ENCODE assay signal across 12 cellular contexts in the genomic region with DNA sequence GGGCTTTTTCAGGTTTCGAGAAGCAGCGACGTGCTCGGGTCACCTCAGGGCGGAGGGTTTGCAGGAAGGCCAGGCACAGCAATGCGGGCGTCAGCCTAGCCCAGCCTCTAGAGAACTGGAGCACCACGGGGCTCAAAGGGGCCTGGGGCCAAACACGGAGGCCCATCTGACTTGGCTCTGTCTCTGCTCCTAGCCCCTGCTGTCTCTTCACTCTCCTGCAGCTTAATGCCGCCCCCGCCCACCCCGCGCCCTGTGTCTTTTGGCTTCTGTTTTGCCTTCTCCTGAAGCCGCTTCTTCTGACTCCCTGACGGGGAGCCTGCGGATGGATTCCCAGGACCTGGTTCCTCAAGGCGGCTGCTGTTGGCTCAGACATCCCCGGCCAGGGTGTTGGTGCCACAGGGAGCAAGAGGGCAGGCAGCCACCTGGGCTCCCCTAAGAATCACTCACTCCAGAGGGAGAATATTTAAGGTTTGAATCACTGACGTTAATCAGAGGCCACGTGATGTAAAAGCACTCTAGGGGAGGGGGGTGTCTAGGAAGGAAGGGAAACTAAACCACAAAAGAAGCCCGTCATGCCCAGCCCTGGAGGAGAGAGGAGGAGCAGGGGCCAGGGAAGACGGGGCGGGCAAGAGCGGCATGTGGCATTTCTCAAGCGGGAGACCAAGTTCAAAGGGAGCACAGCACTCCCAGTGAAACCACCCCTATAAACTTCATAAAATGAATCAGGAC. TPM values are rescaled to one million over a fixed set of nuclear protein-coding genes. Genes with fewer than 3 reads are reported as not detected.
DNase-seq lines count a peak whose midpoint lies in the region; ATAC-seq and TF ChIP-seq lines count a peak whose summit lies in the region.
"Had no signal": no experiment of that assay in that cellular context is flagged by ENCODE, and none has a peak within 500 bp of the region (broad histone marks: within the 10 kb centered on the region; RNA-seq: fewer than 3 reads in every experiment).

No MANE protein-coding gene starts in this region.

- peak overlapping the region; percentile 45 for H3K4me3 Mint-ChIP-seq in activated naive CD8-positive, alpha-beta T cell
- no peak overlapping the region for H3K4me3 Mint-ChIP-seq in activated naive CD8-positive, alpha-beta T cell treated with anti-CD3 and anti-CD28 coated beads for 36 hours
- H3K4me3 Mint-ChIP-seq in chondrocyte (ENCODE audit: unreplicated experiment) = no peak overlapping the region

- no peak overlapping the region for H3K4me3 ChIP-seq in RWPE2 (ENCODE audit: severe bottlenecking)
- peak overlapping the region; percentile 5 to 8 for H3K4me3 ChIP-seq in vagina
- H3K4me3 ChIP-seq: adrenal gland had no signal

- intact Hi-C loops in vagina (cut with DNase I) = no loop called here

- H3K4me1 ChIP-seq in RWPE2 (ENCODE audit: insufficient read depth, poor library complexity, severe bottlenecking) = peaks cover 42% of the 10 kb centered on the region
- H3K4me1 ChIP-seq in foreskin keratinocyte = peaks cover 17% of the 10 kb centered on the region
- H3K4me1 ChIP-seq in vagina = peaks cover 10% of the 10 kb centered on the region
- H3K4me1 ChIP-seq: adrenal gland had no signal

- H3K27ac Mint-ChIP-seq in activated naive CD8-positive, alpha-beta T cell = no peak overlapping the region
- H3K27ac Mint-ChIP-seq in activated naive CD8-positive, alpha-beta T cell treated with anti-CD3 and anti-CD28 coated beads for 36 hours = no peak overlapping the region
- H3K27ac Mint-ChIP-seq in chondrocyte (ENCODE audit: unreplicated experiment) = no peak overlapping the region

- H3K9me3 ChIP-seq in RWPE2 (ENCODE audit: severe bottlenecking) (no peaks in the 10 kb centered on the region), vagina (no peaks in the 10 kb centered on the region)
- H3K9me3 ChIP-seq: adrenal gland had no signal

- peak overlapping the region; percentile 78 for H3K27ac ChIP-seq in RWPE2 (ENCODE audit: poor library complexity, severe bottlenecking)
- peak overlapping the region; percentile 85 for H3K27ac ChIP-seq in foreskin keratinocyte
- H3K27ac ChIP-seq in vagina = no peak overlapping the region
- H3K27ac ChIP-seq: adrenal gland had no signal

- H3K9me3 Mint-ChIP-seq in activated naive CD8-positive, alpha-beta T cell (ENCODE audit: low read depth) = no peaks in the 10 kb centered on the region
- no peaks in the 10 kb centered on the region for H3K9me3 Mint-ChIP-seq in activated naive CD8-positive, alpha-beta T cell treated with anti-CD3 and anti-CD28 coated beads for 36 hours
- peaks cover 7% of the 10 kb centered on the region for H3K9me3 Mint-ChIP-seq in chondrocyte (ENCODE audit: low read depth)

- peaks cover 5% of the 10 kb centered on the region for H3K27me3 Mint-ChIP-seq in activated naive CD8-positive, alpha-beta T cell
- H3K27me3 Mint-ChIP-seq in activated naive CD8-positive, alpha-beta T cell treated with anti-CD3 and anti-CD28 coated beads for 36 hours = peaks cover 46% of the 10 kb centered on the region
- peaks cover 20% of the 10 kb centered on the region for H3K27me3 Mint-ChIP-seq in chondrocyte (ENCODE audit: low read depth)

- no peaks in the 10 kb centered on the region for H3K36me3 Mint-ChIP-seq in activated naive CD8-positive, alpha-beta T cell
- H3K36me3 Mint-ChIP-seq in activated naive CD8-positive, alpha-beta T cell treated with anti-CD3 and anti-CD28 coated beads for 36 hours = no peaks in the 10 kb centered on the region
- H3K36me3 Mint-ChIP-seq in chondrocyte (ENCODE audit: low read depth) = no peaks in the 10 kb centered on the region

- no peaks in the 10 kb centered on the region for H3K36me3 ChIP-seq in RWPE2 (ENCODE audit: low read depth)
- no peaks in the 10 kb centered on the region for H3K36me3 ChIP-seq in vagina
- H3K36me3 ChIP-seq: adrenal gland had no signal

- H3K4me1 Mint-ChIP-seq in activated naive CD8-positive, alpha-beta T cell (ENCODE audit: low read depth) = peaks cover 7% of the 10 kb centered on the region
- peaks cover 8% of the 10 kb centered on the region for H3K4me1 Mint-ChIP-seq in activated naive CD8-positive, alpha-beta T cell treated with anti-CD3 and anti-CD28 coated beads for 36 hours
- no peaks in the 10 kb centered on the region for H3K4me1 Mint-ChIP-seq in chondrocyte (ENCODE audit: low read depth)

- DNase-seq in activated naive CD8-positive, alpha-beta T cell treated with anti-CD3 and anti-CD28 coated beads for 36 hours = no peak
- DNase-seq in RWPE2 (ENCODE audit: low spot score) (peak; percentile 98), foreskin keratinocyte (peak; percentile 98 to 100), vagina (ENCODE audit: extremely low spot score in 2 of 2) (no peak), chondrocyte (ENCODE audit: low spot score) (no peak), NCI-H1417 (lab: John Stamatoyannopoulos, UW) (no peak), NCI-H510A treated with DMSO at 0.1 percent for 48 hours (lab: John Stamatoyannopoulos, UW) (no peak)
- DNase-seq: NCI-H69; stimulated activated CD4-positive, alpha-beta T cell treated with anti-CD3 and anti-CD28 coated beads, Interleukin-4, amount 100 ng/mL, for 4 hours; trophoblast cell had no signal

- no peaks in the 10 kb centered on the region for H3K27me3 ChIP-seq in RWPE2 (ENCODE audit: insufficient read depth, poor library complexity, severe bottlenecking)
- H3K27me3 ChIP-seq in foreskin keratinocyte = no peaks in the 10 kb centered on the region
- H3K27me3 ChIP-seq in vagina = no peaks in the 10 kb centered on the region
- H3K27me3 ChIP-seq: adrenal gland had no signal

- ATAC-seq in RWPE2 (ENCODE audit: low read depth) (peak; percentile 84), foreskin keratinocyte (peak; percentile 82)

- TF ChIP-seq POLR2A in vagina (IDR thresholded peaks at IDR 0.05) = no peak

- TF ChIP-seq CTCF in RWPE2 (IDR thresholded peaks at IDR 0.05; ENCODE audit: poor library complexity, severe bottlenecking) (no peak), foreskin keratinocyte (conservative IDR thresholded peaks at IDR 0.05) (no peak), vagina (IDR thresholded peaks at IDR 0.05) (no peak), chondrocyte (IDR thresholded peaks at IDR 0.05) (no peak)

RNA-seq across cellular contexts. Expression of a gene that starts 36.9 kb away (rescaled TPM):
- not detected for total RNA-seq in activated naive CD8-positive, alpha-beta T cell treated with anti-CD3 and anti-CD28 coated beads for 36 hours
- total RNA-seq in foreskin keratinocyte = not detected in 2 replicates
- polyA plus RNA-seq in foreskin keratinocyte = not detected in 2 replicates
- total RNA-seq in vagina = not detected
- not detected in 3 replicates for total RNA-seq in chondrocyte
- total RNA-seq: adrenal gland had no signal

Comparison
In these comparisons a context has a peak if more than half of its experiments do, and no peak if none do; other contexts are left out.
1. DNase-seq: peak in RWPE2 (single experiment) and foreskin keratinocyte (2 of 2); none in activated naive CD8-positive, alpha-beta T cell treated with anti-CD3 and anti-CD28 coated beads for 36 hours (single experiment), vagina (0 of 2), chondrocyte (single experiment), NCI-H1417 (0 of 3) and NCI-H510A treated with DMSO at 0.1 percent for 48 hours (single experiment).